1 cellular context compared by ENCODE assay signal in genomic region chr19:50334741-50335421, GRCh38.
TF ChIP-seq lines count a peak whose summit lies in the region.

No MANE protein-coding gene starts in this region.

TF ChIP-seq in GM12878, 131 proteins besides CTCF, POLR2A, EP300 and RAD21:
- TF ChIP-seq, protein P1, sequence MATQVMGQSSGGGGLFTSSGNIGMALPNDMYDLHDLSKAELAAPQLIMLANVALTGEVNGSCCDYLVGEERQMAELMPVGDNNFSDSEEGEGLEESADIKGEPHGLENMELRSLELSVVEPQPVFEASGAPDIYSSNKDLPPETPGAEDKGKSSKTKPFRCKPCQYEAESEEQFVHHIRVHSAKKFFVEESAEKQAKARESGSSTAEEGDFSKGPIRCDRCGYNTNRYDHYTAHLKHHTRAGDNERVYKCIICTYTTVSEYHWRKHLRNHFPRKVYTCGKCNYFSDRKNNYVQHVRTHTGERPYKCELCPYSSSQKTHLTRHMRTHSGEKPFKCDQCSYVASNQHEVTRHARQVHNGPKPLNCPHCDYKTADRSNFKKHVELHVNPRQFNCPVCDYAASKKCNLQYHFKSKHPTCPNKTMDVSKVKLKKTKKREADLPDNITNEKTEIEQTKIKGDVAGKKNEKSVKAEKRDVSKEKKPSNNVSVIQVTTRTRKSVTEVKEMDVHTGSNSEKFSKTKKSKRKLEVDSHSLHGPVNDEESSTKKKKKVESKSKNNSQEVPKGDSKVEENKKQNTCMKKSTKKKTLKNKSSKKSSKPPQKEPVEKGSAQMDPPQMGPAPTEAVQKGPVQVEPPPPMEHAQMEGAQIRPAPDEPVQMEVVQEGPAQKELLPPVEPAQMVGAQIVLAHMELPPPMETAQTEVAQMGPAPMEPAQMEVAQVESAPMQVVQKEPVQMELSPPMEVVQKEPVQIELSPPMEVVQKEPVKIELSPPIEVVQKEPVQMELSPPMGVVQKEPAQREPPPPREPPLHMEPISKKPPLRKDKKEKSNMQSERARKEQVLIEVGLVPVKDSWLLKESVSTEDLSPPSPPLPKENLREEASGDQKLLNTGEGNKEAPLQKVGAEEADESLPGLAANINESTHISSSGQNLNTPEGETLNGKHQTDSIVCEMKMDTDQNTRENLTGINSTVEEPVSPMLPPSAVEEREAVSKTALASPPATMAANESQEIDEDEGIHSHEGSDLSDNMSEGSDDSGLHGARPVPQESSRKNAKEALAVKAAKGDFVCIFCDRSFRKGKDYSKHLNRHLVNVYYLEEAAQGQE (IDR thresholded peaks at IDR 0.05; ENCODE audit: low read depth, low read length): no peak
- TF ChIP-seq SREBF1 (IDR thresholded peaks at IDR 0.05; ENCODE audit: low read length) (no peak), ZNF217 (IDR thresholded peaks at IDR 0.05) (no peak), ESRRA (IDR thresholded peaks at IDR 0.05; ENCODE audit: low read length) (no peak), EED (IDR thresholded peaks at IDR 0.05; ENCODE audit: low read depth) (no peak)
